In the genomic region with DNA sequence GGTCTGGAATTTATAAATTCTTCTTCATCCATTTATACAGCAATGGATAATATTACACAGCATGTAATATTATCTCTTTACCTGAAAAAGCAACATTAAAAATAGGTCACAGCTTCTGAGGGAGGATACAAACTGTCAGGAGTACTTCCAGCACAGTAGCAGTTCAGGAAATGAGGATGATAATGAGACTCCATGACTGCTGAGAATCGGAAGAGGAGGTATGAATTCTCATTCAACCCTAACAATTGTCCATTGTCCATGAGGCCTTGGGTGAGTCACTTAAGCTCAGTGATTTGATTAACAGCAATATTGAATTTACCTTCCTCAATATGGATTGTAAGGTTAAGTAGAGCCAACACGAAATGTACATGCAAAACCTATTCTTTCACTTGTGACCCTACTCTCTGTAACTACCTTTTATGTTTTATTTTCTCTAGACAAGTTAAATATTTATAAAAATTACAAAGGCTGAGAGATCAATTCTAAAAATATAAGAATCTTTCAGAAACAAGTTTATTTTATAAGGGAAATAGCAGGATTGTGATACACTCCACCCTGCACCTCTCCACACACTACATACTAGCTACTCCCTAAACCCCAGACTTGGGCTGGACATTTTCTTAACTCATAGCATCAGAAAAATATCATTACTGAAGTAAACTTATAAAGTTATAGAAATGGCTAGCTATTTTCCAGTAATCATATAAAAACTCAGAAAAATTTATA, we compare ENCODE assay signal across 19 cellular contexts.
A peak's percentile ranks its signal among the peaks of the same experiment; 100 is the strongest.
DNase-seq lines count a peak whose midpoint lies in the region; ATAC-seq, FAIRE-seq and TF ChIP-seq lines count a peak whose summit lies in the region.
"Had no signal": no experiment of that assay in that cellular context is flagged by ENCODE, and none has a peak within 500 bp of the region (broad histone marks: within the 10 kb centered on the region; RNA-seq: fewer than 3 reads in every experiment).

No MANE protein-coding gene starts in this region.

- TF ChIP-seq POLR2A in IMR-90 (IDR thresholded peaks at IDR 0.05; ENCODE audit: low read depth, low read length), result no peak
- TF ChIP-seq POLR2A in K562 (conservative IDR thresholded peaks at IDR 0.05), result no peak

- TF ChIP-seq RAD21 in IMR-90 (IDR thresholded peaks at IDR 0.05; ENCODE audit: low read length) (no peak), K562 (CRISPR knock-in tag; conservative IDR thresholded peaks at IDR 0.05 in 1 of 2, IDR thresholded peaks at IDR 0.05 in 1 of 2) (no peak)

- no peak for TF ChIP-seq EP300 in K562 (IDR thresholded peaks at IDR 0.05; ENCODE audit: low read length)

- DNase-seq in A673 (ENCODE audit: low spot score) (peak; percentile 90), IMR-90 (peak; percentile 4), K562 (ENCODE audit: extremely low read depth in 1 of 4, low spot score in 3 of 4) (peak in 1 of 4 experiments; percentile 6), iris pigment epithelial cell (ENCODE audit: low read depth) (peak; percentile 3), endodermal cell (no peak)
- DNase-seq in activated CD8-positive, alpha-beta T cell treated with anti-CD3 and anti-CD28 coated beads for 36 hours, result no peak
- no peak for DNase-seq in activated CD4-positive, alpha-beta memory T cell treated with anti-CD3 and anti-CD28 coated beads for 36 hours
- DNase-seq: activated CD4-positive, alpha-beta T cell treated with anti-CD3 and anti-CD28 coated beads, Interleukin-2, amount 50 U/mL, for 48 hours; activated naive CD8-positive, alpha-beta T cell treated with anti-CD3 and anti-CD28 coated beads for 36 hours; activated T-cell treated with anti-CD3 and anti-CD28 coated beads, Interleukin-2, amount 50 U/mL, for 48 hours; CD8-positive, alpha-beta T cell; GOT3; midbrain; NCI-H146; NCI-H446 treated with DMSO at 0.1 percent for 48 hours; stimulated activated CD4-positive, alpha-beta T cell treated with anti-CD3 and anti-CD28 coated beads, Interleukin-1b, Interleukin-23, amount 100 ng/mL, for 48 hours had no signal

- BruUV-seq in A673 (replicated peaks; lab: Mats Ljungman, UMichigan) (TSS peak; percentile 79), IMR-90 (replicated peaks; lab: Mats Ljungman, UMichigan) (no TSS peak), K562 (replicated peaks; lab: Mats Ljungman, UMichigan) (no TSS peak)

- H3K27ac ChIP-seq in A673 (ENCODE audit: low read depth, low read length, poor library complexity, severe bottlenecking), result peak overlapping the region; percentile 73
- H3K27ac ChIP-seq in IMR-90 (ENCODE audit: insufficient read depth, low read length), result no peak overlapping the region
- H3K27ac ChIP-seq in K562 (ENCODE audit: extremely low read depth, low read depth, low read length), result peak overlapping the region; percentile 25; the same call in 1 of the 3 replicates
- no peak overlapping the region for H3K27ac ChIP-seq in endodermal cell (ENCODE audit: low read depth, low read length)
- H3K27ac ChIP-seq: gastroesophageal sphincter had no signal

- no peaks in the 10 kb centered on the region for H3K9me3 Mint-ChIP-seq in activated CD8-positive, alpha-beta T cell treated with anti-CD3 and anti-CD28 coated beads for 36 hours
- H3K9me3 Mint-ChIP-seq in endodermal cell, result no peaks in the 10 kb centered on the region
- H3K9me3 Mint-ChIP-seq in activated CD4-positive, alpha-beta memory T cell treated with anti-CD3 and anti-CD28 coated beads for 36 hours, result no peaks in the 10 kb centered on the region
- H3K9me3 Mint-ChIP-seq: activated naive CD8-positive, alpha-beta T cell treated with anti-CD3 and anti-CD28 coated beads for 36 hours; CD8-positive, alpha-beta T cell had no signal

- H3K36me3 Mint-ChIP-seq in activated CD8-positive, alpha-beta T cell treated with anti-CD3 and anti-CD28 coated beads for 36 hours (ENCODE audit: low read depth), result no peaks in the 10 kb centered on the region
- H3K36me3 Mint-ChIP-seq in endodermal cell (ENCODE audit: low read depth), result no peaks in the 10 kb centered on the region
- H3K36me3 Mint-ChIP-seq in activated CD4-positive, alpha-beta memory T cell treated with anti-CD3 and anti-CD28 coated beads for 36 hours, result no peaks in the 10 kb centered on the region
- H3K36me3 Mint-ChIP-seq: activated naive CD8-positive, alpha-beta T cell treated with anti-CD3 and anti-CD28 coated beads for 36 hours had no signal

- no peak overlapping the region for H2BK20ac ChIP-seq in IMR-90 (ENCODE audit: low read depth, low read length)

- POLR2A ChIA-PET in A673 (lab: Charles Lee; ENCODE audit: low non-redundant PET) (no interaction called here), IMR-90 (lab: Charles Lee; ENCODE audit: unreplicated experiment) (no interaction called here), K562 (lab: Yijun Ruan, JAX) (interaction anchor here (0.7 kb wide), 1 partner anchor 154 kb away, joined by 3 read pairs; no protein-coding TSS in a partner anchor)
- POLR2A ChIA-PET in activated CD8-positive, alpha-beta T cell treated with anti-CD3 and anti-CD28 coated beads for 36 hours (lab: Charles Lee), result no interaction called here
- POLR2A ChIA-PET in activated CD4-positive, alpha-beta memory T cell treated with anti-CD3 and anti-CD28 coated beads for 36 hours (lab: Charles Lee), result no interaction called here

- no peaks in the 10 kb centered on the region for H3K79me1 ChIP-seq in IMR-90 (ENCODE audit: low read depth in 1 of 2, low read length in 2 of 2)

- FAIRE-seq in K562 (lab: Jason Lieb, UNC), result peak; percentile 44

- H2BK15ac ChIP-seq in IMR-90 (ENCODE audit: low read depth, low read length), result no peak overlapping the region

- no peaks in the 10 kb centered on the region for H3K27me3 ChIP-seq in A673 (replicated peaks; ENCODE audit: insufficient read depth, low read depth, low read length, poor library complexity)
- H3K27me3 ChIP-seq in IMR-90 (ENCODE audit: control insufficient read depth, insufficient read depth, low read length), result no peaks in the 10 kb centered on the region
- no peaks in the 10 kb centered on the region for H3K27me3 ChIP-seq in K562 (ENCODE audit: control insufficient read depth in 2 of 2, insufficient read depth in 2 of 2, low read length in 2 of 2)
- no peaks in the 10 kb centered on the region for H3K27me3 ChIP-seq in endodermal cell (ENCODE audit: control insufficient read depth, insufficient read depth, low read length, poor library complexity, severe bottlenecking)
- H3K27me3 ChIP-seq: gastroesophageal sphincter had no signal

- ATAC-seq in IMR-90 (ENCODE audit: low read depth), result no peak
- ATAC-seq in K562, result peak; percentile 68
- ATAC-seq in activated CD8-positive, alpha-beta T cell treated with anti-CD3 and anti-CD28 coated beads for 36 hours, result no peak
- no peak for ATAC-seq in GM19463 (IDR thresholded peaks at IDR 0.05; ENCODE audit: unreplicated experiment)
- ATAC-seq: CD8-positive, alpha-beta T cell; gastroesophageal sphincter; sciatic nerve had no signal

- no peak overlapping the region for H3K18ac ChIP-seq in IMR-90 (ENCODE audit: low read depth, low read length)

- TF ChIP-seq CTCF in A673 (conservative IDR thresholded peaks at IDR 0.05; ENCODE audit: low read depth, low read length) (no peak), IMR-90 (conservative IDR thresholded peaks at IDR 0.05; ENCODE audit: low read depth, low read length) (no peak), K562 (IDR thresholded peaks at IDR 0.05 in 2 of 3, conservative IDR thresholded peaks at IDR 0.05 in 1 of 3; ENCODE audit: insufficient read depth in 2 of 3, low read depth in 1 of 3, low read length in 3 of 3) (no peak), endodermal cell (conservative IDR thresholded peaks at IDR 0.05) (no peak)
- TF ChIP-seq CTCF in activated CD8-positive, alpha-beta T cell treated with anti-CD3 and anti-CD28 coated beads for 36 hours (IDR thresholded peaks at IDR 0.05), result no peak

- no peaks in the 10 kb centered on the region for H3K79me2 ChIP-seq in K562 (ENCODE audit: control insufficient read depth, insufficient read depth, low read length)

- H3K4me1 Mint-ChIP-seq in activated CD8-positive, alpha-beta T cell treated with anti-CD3 and anti-CD28 coated beads for 36 hours (ENCODE audit: low read depth), result peaks cover 23% of the 10 kb centered on the region
- H3K4me1 Mint-ChIP-seq in endodermal cell, result peaks cover 4% of the 10 kb centered on the region
- peaks cover 19% of the 10 kb centered on the region for H3K4me1 Mint-ChIP-seq in activated CD4-positive, alpha-beta memory T cell treated with anti-CD3 and anti-CD28 coated beads for 36 hours (ENCODE audit: low read depth)

- in situ Hi-C loops in IMR-90 (cut with MboI; ENCODE audit: low sequenced_read_pairs), result no loop called here
- in situ Hi-C loops in K562 (cut with MboI), result no loop called here

- H3K9me3 ChIP-seq in A673 (ENCODE audit: low read depth, low read length, poor library complexity, severe bottlenecking) (no peaks in the 10 kb centered on the region), IMR-90 (ENCODE audit: control insufficient read depth, insufficient read depth, low read length) (no peaks in the 10 kb centered on the region), K562 (replicated peaks; ENCODE audit: control insufficient read depth, insufficient read depth, low read depth, low read length) (no peaks in the 10 kb centered on the region), endodermal cell (ENCODE audit: control insufficient read depth, low read length) (no peaks in the 10 kb centered on the region)
- H3K9me3 ChIP-seq: gastroesophageal sphincter had no signal

- no peak overlapping the region for H3K27ac Mint-ChIP-seq in activated CD8-positive, alpha-beta T cell treated with anti-CD3 and anti-CD28 coated beads for 36 hours
- H3K27ac Mint-ChIP-seq in endodermal cell, result no peak overlapping the region
- H3K27ac Mint-ChIP-seq in activated CD4-positive, alpha-beta memory T cell treated with anti-CD3 and anti-CD28 coated beads for 36 hours, result no peak overlapping the region
- H3K27ac Mint-ChIP-seq: activated naive CD8-positive, alpha-beta T cell treated with anti-CD3 and anti-CD28 coated beads for 36 hours; CD8-positive, alpha-beta T cell had no signal

- no peak overlapping the region for H4K8ac ChIP-seq in IMR-90 (ENCODE audit: low read depth in 2 of 2, low read length in 2 of 2)

- no peak overlapping the region for H3K9ac ChIP-seq in IMR-90 (ENCODE audit: low read depth, low read length)
- H3K9ac ChIP-seq in K562 (ENCODE audit: insufficient read depth in 1 of 2, low read depth in 2 of 2, low read length in 2 of 2), result no peak overlapping the region
- H3K9ac ChIP-seq in endodermal cell (ENCODE audit: extremely low read depth, low read length, poor library complexity, severe bottlenecking), result no peak overlapping the region

- H3K4ac ChIP-seq in IMR-90 (ENCODE audit: low read depth, low read length), result no peak overlapping the region

- H3K27me3 Mint-ChIP-seq in activated CD8-positive, alpha-beta T cell treated with anti-CD3 and anti-CD28 coated beads for 36 hours, result no peaks in the 10 kb centered on the region
- H3K27me3 Mint-ChIP-seq in endodermal cell (ENCODE audit: insufficient read depth), result no peaks in the 10 kb centered on the region
- no peaks in the 10 kb centered on the region for H3K27me3 Mint-ChIP-seq in activated CD4-positive, alpha-beta memory T cell treated with anti-CD3 and anti-CD28 coated beads for 36 hours
- H3K27me3 Mint-ChIP-seq: activated naive CD8-positive, alpha-beta T cell treated with anti-CD3 and anti-CD28 coated beads for 36 hours had no signal

- no peak overlapping the region for H3K14ac ChIP-seq in IMR-90 (replicated peaks; ENCODE audit: low read depth, low read length)

- no peak overlapping the region for H3K56ac ChIP-seq in IMR-90 (ENCODE audit: extremely low read depth, insufficient read depth, low read length)

- intact Hi-C loops in A673 (cut with micrococcal nuclease; ENCODE audit: unreplicated experiment) (no loop called here), IMR-90 (cut with micrococcal nuclease) (no loop called here), K562 (cut with micrococcal nuclease) (no loop called here)
- intact Hi-C loops in activated CD8-positive, alpha-beta T cell treated with anti-CD3 and anti-CD28 coated beads for 36 hours (cut with micrococcal nuclease), result no loop called here
- intact Hi-C loops in activated CD4-positive, alpha-beta memory T cell treated with anti-CD3 and anti-CD28 coated beads for 36 hours (cut with micrococcal nuclease), result no loop called here

- no peak overlapping the region for H2BK5ac ChIP-seq in IMR-90 (ENCODE audit: low read depth, low read length, poor library complexity, severe bottlenecking)

- no peaks in the 10 kb centered on the region for H3K36me3 ChIP-seq in A673 (ENCODE audit: insufficient read depth, low read length, poor library complexity, severe bottlenecking)
- H3K36me3 ChIP-seq in IMR-90 (ENCODE audit: control insufficient read depth, insufficient read depth, low read length), result no peaks in the 10 kb centered on the region
- H3K36me3 ChIP-seq in K562 (ENCODE audit: control insufficient read depth, insufficient read depth, low read length), result 0 out of 3 replicates have a peak, but pooled peaks cover 2% of the 10 kb centered on the region
- H3K36me3 ChIP-seq in endodermal cell (ENCODE audit: control insufficient read depth, insufficient read depth, low read length), result no peaks in the 10 kb centered on the region

- H3K4me3 Mint-ChIP-seq in activated CD8-positive, alpha-beta T cell treated with anti-CD3 and anti-CD28 coated beads for 36 hours, result no peak overlapping the region
- H3K4me3 Mint-ChIP-seq in endodermal cell, result no peak overlapping the region
- H3K4me3 Mint-ChIP-seq in activated CD4-positive, alpha-beta memory T cell treated with anti-CD3 and anti-CD28 coated beads for 36 hours, result no peak overlapping the region
- H3K4me3 Mint-ChIP-seq: activated naive CD8-positive, alpha-beta T cell treated with anti-CD3 and anti-CD28 coated beads for 36 hours; CD8-positive, alpha-beta T cell had no signal

- H2AFZ ChIP-seq in IMR-90 (replicated peaks; ENCODE audit: low read length, poor library complexity) (no peak overlapping the region), K562 (ENCODE audit: low read depth, low read length) (peak overlapping the region; percentile 42; the same call in 1 of the 2 replicates)

- CTCF ChIA-PET in A673 (lab: Charles Lee), result no interaction called here
- CTCF ChIA-PET in IMR-90 (lab: Yijun Ruan, JAX), result interaction anchor here (0.6 to 0.9 kb wide), 3 partner anchors 12 to 135 kb away, joined by 3 read pairs; no protein-coding TSS in a partner anchor
- CTCF ChIA-PET in K562 (lab: Yijun Ruan, JAX; ENCODE audit: low intra/inter-chr PET ratio), result no interaction called here
- CTCF ChIA-PET in activated CD8-positive, alpha-beta T cell treated with anti-CD3 and anti-CD28 coated beads for 36 hours (lab: Charles Lee), result no interaction called here
- CTCF ChIA-PET in activated CD4-positive, alpha-beta memory T cell treated with anti-CD3 and anti-CD28 coated beads for 36 hours (lab: Charles Lee), result interaction anchor here (0.8 kb wide), 1 partner anchor 17 kb away, joined by 3 read pairs; no protein-coding TSS in a partner anchor

- H3K4me1 ChIP-seq in A673 (ENCODE audit: insufficient read depth, low read length, poor library complexity, severe bottlenecking), result peaks cover 53% of the 10 kb centered on the region
- H3K4me1 ChIP-seq in IMR-90 (ENCODE audit: control insufficient read depth, insufficient read depth, low read length), result no peaks in the 10 kb centered on the region
- H3K4me1 ChIP-seq in K562 (replicated peaks in 1 of 2; ENCODE audit: control insufficient read depth in 2 of 2, insufficient read depth in 2 of 2, low read length in 2 of 2), result no peaks in the 10 kb centered on the region
- H3K4me1 ChIP-seq in endodermal cell (ENCODE audit: control insufficient read depth, insufficient read depth, low read length), result no peaks in the 10 kb centered on the region

- dilution Hi-C loops in IMR-90 (cut with HindIII; ENCODE audit: low sequenced_read_pairs, unreplicated experiment), result no loop called here

- H4K5ac ChIP-seq in IMR-90 (ENCODE audit: low read depth, low read length), result no peak overlapping the region

- no peak overlapping the region for H2AK9ac ChIP-seq in IMR-90 (replicated peaks; ENCODE audit: low read depth, low read length, poor library complexity)

- H3K23ac ChIP-seq in IMR-90 (ENCODE audit: low read depth, low read length), result no peak overlapping the region

- H2BK120ac ChIP-seq in IMR-90 (ENCODE audit: low read depth, low read length), result no peak overlapping the region

- no CpG with 5 or more reads among the region's 2 CpGs for WGBS in IMR-90 (ENCODE audit: extremely low coverage in 2 of 2, insufficient read length in 1 of 2), 2 experiments
- 62% methylated on average over 2 of the region's 2 CpGs for WGBS in K562 (ENCODE audit: insufficient coverage, low coverage, missing lambda C conversion rate)
- 85% methylated on average over 2 of the region's 2 CpGs; no CpG with 5 or more reads in 1 of the 2 experiments for WGBS in endodermal cell (ENCODE audit: insufficient coverage in 1 of 2, insufficient read length in 1 of 2), 2 experiments

- H4K20me1 ChIP-seq in IMR-90 (ENCODE audit: insufficient read depth, low read length) (no peaks in the 10 kb centered on the region), K562 (replicated peaks; ENCODE audit: control insufficient read depth, insufficient read depth, low read length) (no peaks in the 10 kb centered on the region)

- H3K9me1 ChIP-seq in IMR-90 (ENCODE audit: insufficient read depth, low read length) (no peaks in the 10 kb centered on the region), K562 (ENCODE audit: control insufficient read depth, insufficient read depth, low read length) (no peaks in the 10 kb centered on the region)

- no peak overlapping the region for H2AK5ac ChIP-seq in IMR-90 (ENCODE audit: low read depth, low read length)

- peak overlapping the region; percentile 0 for H3K4me3 ChIP-seq in A673 (ENCODE audit: low read depth, low read length, poor library complexity, severe bottlenecking)
- H3K4me3 ChIP-seq in IMR-90 (ENCODE audit: insufficient read depth, low read depth, low read length), result no peak overlapping the region
- H3K4me3 ChIP-seq in K562, result no peak overlapping the region
- H3K4me3 ChIP-seq in endodermal cell (ENCODE audit: low read length), result no peak overlapping the region
- H3K4me3 ChIP-seq: gastroesophageal sphincter had no signal

- no peak overlapping the region for H4K91ac ChIP-seq in IMR-90 (ENCODE audit: insufficient read depth, low read depth, low read length)

- H3K4me2 ChIP-seq in IMR-90 (ENCODE audit: low read depth, low read length) (no peak overlapping the region), K562 (ENCODE audit: insufficient read depth, low read length) (no peak overlapping the region)

Comparison
In these comparisons a context has a peak if more than half of its experiments do, and no peak if none do; other contexts are left out.
1. DNase-seq: peak in A673 (single experiment), IMR-90 (single experiment) and iris pigment epithelial cell (single experiment); none in activated CD8-positive, alpha-beta T cell treated with anti-CD3 and anti-CD28 coated beads for 36 hours (single experiment), endodermal cell (single experiment) and activated CD4-positive, alpha-beta memory T cell treated with anti-CD3 and anti-CD28 coated beads for 36 hours (single experiment).
2. H3K27ac ChIP-seq: peak in A673 (single experiment) and K562 (single experiment); none in IMR-90 (single experiment) and endodermal cell (single experiment).
3. CTCF ChIA-PET loops: an anchor here in IMR-90 (0.6 to 0.9 kb wide) and activated CD4-positive, alpha-beta memory T cell treated with anti-CD3 and anti-CD28 coated beads for 36 hours (0.8 kb wide); none called in A673, K562 and activated CD8-positive, alpha-beta T cell treated with anti-CD3 and anti-CD28 coated beads for 36 hours.